In the genomic region with DNA sequence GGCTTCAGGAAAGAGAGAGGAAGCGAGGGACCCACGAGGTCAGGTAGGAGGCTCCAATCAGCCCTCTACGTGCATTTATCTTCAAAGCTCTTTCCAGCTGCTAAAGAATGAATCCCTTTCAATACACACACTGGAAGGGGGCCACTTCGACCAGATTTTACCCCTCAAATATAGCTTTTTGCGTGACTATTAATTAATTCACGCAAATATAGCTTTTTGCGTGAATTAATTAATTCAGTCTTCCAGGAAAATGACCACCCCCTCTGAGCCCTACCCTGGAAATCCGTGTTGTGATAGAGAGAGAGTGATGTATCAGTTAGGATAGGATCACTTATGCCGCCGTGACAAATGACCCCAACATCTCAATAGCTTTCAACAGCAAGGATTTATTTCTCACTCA, we compare ENCODE assay signal across 23 cellular contexts.
DNase-seq lines count a peak whose midpoint lies in the region; ATAC-seq, FAIRE-seq and TF ChIP-seq lines count a peak whose summit lies in the region.
"Had no signal": no experiment of that assay in that cellular context is flagged by ENCODE, and none has a peak within 500 bp of the region (broad histone marks: within the 10 kb centered on the region; RNA-seq: fewer than 3 reads in every experiment).

No MANE protein-coding gene starts in this region.

- H3K79me1 ChIP-seq in neuronal stem cell (ENCODE audit: low read depth, low read length), result no peaks in the 10 kb centered on the region

- H3K4ac ChIP-seq in neuronal stem cell (ENCODE audit: low read length), result no peak overlapping the region

- no peak overlapping the region for H3K4me2 ChIP-seq in OCI-LY7 (ENCODE audit: low read length)
- no peak overlapping the region for H3K4me2 ChIP-seq in K562 (ENCODE audit: insufficient read depth, low read length)
- no peak overlapping the region for H3K4me2 ChIP-seq in neural cell (ENCODE audit: low read length)
- H3K4me2 ChIP-seq in neuronal stem cell (ENCODE audit: insufficient read depth, low read length, poor library complexity, severe bottlenecking), result no peak overlapping the region
- H3K4me2 ChIP-seq: BLaER1 treated with 17β-estradiol and CSF1 and Interleukin-3, amounts not matched to agents 10 nM and 100 nM had no signal

- no peak overlapping the region for H2BK15ac ChIP-seq in neuronal stem cell (ENCODE audit: low read length)

- no peak for TF ChIP-seq EP300 in K562 (IDR thresholded peaks at IDR 0.05; ENCODE audit: low read length)
- TF ChIP-seq EP300 in neural cell (conservative IDR thresholded peaks at IDR 0.05; ENCODE audit: poor library complexity, severe bottlenecking), result no peak
- TF ChIP-seq EP300 in upper lobe of left lung (IDR thresholded peaks at IDR 0.05), result no peak

- BruUV-seq in OCI-LY7 (replicated peaks; lab: Mats Ljungman, UMichigan), result no TSS peak
- no TSS peak for BruUV-seq in K562 (replicated peaks; lab: Mats Ljungman, UMichigan)

- H2BK5ac ChIP-seq in neuronal stem cell (ENCODE audit: low read length), result no peak overlapping the region

- TF ChIP-seq RAD21 in K562 (CRISPR knock-in tag; conservative IDR thresholded peaks at IDR 0.05 in 1 of 2, IDR thresholded peaks at IDR 0.05 in 1 of 2) (no peak), neural cell (conservative IDR thresholded peaks at IDR 0.05) (no peak)

- peaks cover 11 to 31% of the 10 kb centered on the region in 2 experiments for H3K27me3 ChIP-seq in K562 (ENCODE audit: control insufficient read depth in 2 of 2, insufficient read depth in 2 of 2, low read length in 2 of 2)
- H3K27me3 ChIP-seq in neural cell (ENCODE audit: insufficient read depth, low read depth, low read length), result no peaks in the 10 kb centered on the region
- no peaks in the 10 kb centered on the region for H3K27me3 ChIP-seq in neuronal stem cell (ENCODE audit: control insufficient read depth in 3 of 3, insufficient read depth in 3 of 3, low read depth in 1 of 3, low read length in 3 of 3)
- H3K27me3 ChIP-seq in upper lobe of left lung, result no peaks in the 10 kb centered on the region
- H3K27me3 ChIP-seq: BLaER1 treated with 17β-estradiol and CSF1 and Interleukin-3, amounts not matched to agents 10 nM and 100 nM had no signal

- 40% methylated on average over 10 of the region's 10 CpGs for WGBS in K562 (ENCODE audit: insufficient coverage, low coverage, missing lambda C conversion rate)
- no CpG with 5 or more reads among the region's 10 CpGs for WGBS in neuronal stem cell (ENCODE audit: extremely low coverage in 2 of 2, insufficient read length in 2 of 2, insufficient replicate concordance in 1 of 2), 2 donors
- WGBS in upper lobe of left lung, 2 donors, result 84 to 91% methylated on average over 10 of the region's 10 CpGs

- peak overlapping the region; percentile 76 for H3K18ac ChIP-seq in neuronal stem cell (ENCODE audit: low read length)

- peak overlapping the region; percentile 52; the same call in 1 of the 2 replicates for H2AFZ ChIP-seq in OCI-LY7 (ENCODE audit: low read length)
- H2AFZ ChIP-seq in K562 (ENCODE audit: low read depth, low read length), result no peak overlapping the region
- no peak overlapping the region for H2AFZ ChIP-seq in neural cell (ENCODE audit: low read depth, low read length)
- no peak overlapping the region for H2AFZ ChIP-seq in neuronal stem cell (ENCODE audit: low read length)

- H3K4me1 ChIP-seq in OCI-LY7 (ENCODE audit: insufficient read depth, low read length, poor library complexity, severe bottlenecking), result no peaks in the 10 kb centered on the region
- peaks cover 7 to 11% of the 10 kb centered on the region in 2 experiments for H3K4me1 ChIP-seq in K562 (replicated peaks in 1 of 2; ENCODE audit: control insufficient read depth in 2 of 2, insufficient read depth in 2 of 2, low read length in 2 of 2)
- H3K4me1 ChIP-seq in neuronal stem cell (ENCODE audit: control insufficient read depth in 2 of 2, insufficient read depth in 1 of 2, low read depth in 1 of 2, low read length in 2 of 2), result peaks cover 9 to 13% of the 10 kb centered on the region in 2 donors
- no peaks in the 10 kb centered on the region for H3K4me1 ChIP-seq in upper lobe of left lung
- H3K4me1 ChIP-seq: Caco-2 had no signal

- H2BK12ac ChIP-seq in neuronal stem cell (ENCODE audit: low read length), result no peak overlapping the region

- H3K4me3 ChIP-seq in OCI-LY7 (ENCODE audit: low read depth, low read length, poor library complexity, severe bottlenecking), result no peak overlapping the region
- H3K4me3 ChIP-seq in K562, result no peak overlapping the region
- peak overlapping the region; percentile 49 for H3K4me3 ChIP-seq in neural cell (ENCODE audit: low read length)
- H3K4me3 ChIP-seq in neuronal stem cell (ENCODE audit: low read length in 2 of 2), result no peak overlapping the region
- no peak overlapping the region for H3K4me3 ChIP-seq in upper lobe of left lung
- H3K4me3 ChIP-seq: BLaER1 treated with 17β-estradiol and CSF1 and Interleukin-3, amounts not matched to agents 10 nM and 100 nM had no signal

- CTCF ChIA-PET in OCI-LY7 (lab: Charles Lee; ENCODE audit: unreplicated experiment) (no interaction called here), K562 (lab: Yijun Ruan, JAX; ENCODE audit: low intra/inter-chr PET ratio) (no interaction called here), RWPE1 (lab: Yijun Ruan, JAX) (interaction anchor here (0.6 kb wide), 1 partner anchor 139 kb away, joined by 3 read pairs; no protein-coding TSS in a partner anchor)

- no peaks in the 10 kb centered on the region for H3K9me2 ChIP-seq in OCI-LY7 (ENCODE audit: insufficient read depth, low read length)
- H3K9me2 ChIP-seq in neural cell (ENCODE audit: insufficient read depth, low read length), result no peaks in the 10 kb centered on the region

- TF ChIP-seq CTCF in OCI-LY7 (conservative IDR thresholded peaks at IDR 0.05; ENCODE audit: low read length) (no peak), K562 (IDR thresholded peaks at IDR 0.05 in 2 of 3, conservative IDR thresholded peaks at IDR 0.05 in 1 of 3; ENCODE audit: insufficient read depth in 2 of 3, low read depth in 1 of 3, low read length in 3 of 3) (no peak), neural cell (IDR thresholded peaks at IDR 0.05; ENCODE audit: poor library complexity, severe bottlenecking) (no peak), upper lobe of left lung (IDR thresholded peaks at IDR 0.05) (no peak), RWPE1 (conservative IDR thresholded peaks at IDR 0.05; ENCODE audit: low read depth) (no peak)

- ATAC-seq in K562, result no peak
- ATAC-seq in left lobe of liver, result no peak
- ATAC-seq in upper lobe of left lung (ENCODE audit: low FRiP score in 2 of 2), result no peak
- ATAC-seq: CD8-positive, alpha-beta T cell had no signal

- DNase-seq in OCI-LY7 (ENCODE audit: low spot score), result no peak
- no peak for DNase-seq in K562 (ENCODE audit: extremely low read depth in 1 of 4, low spot score in 3 of 4)
- DNase-seq in neuronal stem cell (ENCODE audit: low spot score), result no peak
- DNase-seq in left lobe of liver (ENCODE audit: low spot score), result no peak
- DNase-seq in upper lobe of left lung, result no peak
- DNase-seq in RWPE1 (ENCODE audit: low spot score), result no peak
- no peak for DNase-seq in SK-N-DZ (ENCODE audit: low spot score)
- DNase-seq: 8988T; AML-193; Caco-2; Calu3; CD4-positive, alpha-beta T cell; CD8-positive, alpha-beta T cell; DMS79 treated with DMSO at 0.1 percent for 48 hours; GF-D8 had no signal

- FAIRE-seq in K562 (lab: Jason Lieb, UNC), result no peak
- FAIRE-seq: A204.1, D721Med, G401.6, GM12891, GM19239 had no signal

- H4K91ac ChIP-seq in neuronal stem cell (ENCODE audit: low read depth, low read length, poor library complexity), result no peak overlapping the region

- H3K14ac ChIP-seq in neuronal stem cell (ENCODE audit: low read length), result no peak overlapping the region

- TF ChIP-seq POLR2A in K562 (conservative IDR thresholded peaks at IDR 0.05), result no peak
- TF ChIP-seq POLR2A in upper lobe of left lung (IDR thresholded peaks at IDR 0.05), result no peak

- intact Hi-C loops in OCI-LY7 (cut with micrococcal nuclease; ENCODE audit: unreplicated experiment) (no loop called here), K562 (cut with micrococcal nuclease) (no loop called here)

- POLR2A ChIA-PET in OCI-LY7 (lab: Charles Lee), result no interaction called here
- POLR2A ChIA-PET in K562 (lab: Yijun Ruan, JAX), result interaction anchor here (0.6 to 0.7 kb wide), 2 partner anchors 11 to 19 kb away, joined by 3 read pairs; no protein-coding TSS in a partner anchor
- POLR2A ChIA-PET in RWPE1 (lab: Yijun Ruan, JAX; ENCODE audit: low non-redundant PET), result no interaction called here

- in situ Hi-C loops in K562 (cut with MboI), result no loop called here

- no peak overlapping the region for H3K23ac ChIP-seq in neuronal stem cell (ENCODE audit: low read depth, low read length, poor library complexity)

- no peak overlapping the region for H3K27ac ChIP-seq in OCI-LY7 (ENCODE audit: low read depth, low read length, poor library complexity, severe bottlenecking)
- H3K27ac ChIP-seq in K562 (ENCODE audit: extremely low read depth, low read depth, low read length), result no peak overlapping the region
- peak overlapping the region; percentile 81 for H3K27ac ChIP-seq in neural cell (ENCODE audit: low read length)
- H3K27ac ChIP-seq in neuronal stem cell (replicated peaks; ENCODE audit: low read length), result peak overlapping the region; percentile 77
- H3K27ac ChIP-seq in upper lobe of left lung, result no peak overlapping the region
- no peak overlapping the region for H3K27ac ChIP-seq in RWPE1
- H3K27ac ChIP-seq: BLaER1 treated with 17β-estradiol and CSF1 and Interleukin-3, amounts not matched to agents 10 nM and 100 nM; C4-2B had no signal

- H3K79me2 ChIP-seq in OCI-LY7 (ENCODE audit: insufficient read depth, low read depth, low read length) (no peaks in the 10 kb centered on the region), K562 (ENCODE audit: control insufficient read depth, insufficient read depth, low read length) (no peaks in the 10 kb centered on the region), neural cell (replicated peaks; ENCODE audit: insufficient read depth, low read length) (no peaks in the 10 kb centered on the region)

- H4K8ac ChIP-seq in neuronal stem cell (ENCODE audit: low read depth, low read length), result no peak overlapping the region

- H3F3A ChIP-seq in neural cell (ENCODE audit: insufficient read depth, low read length, poor library complexity, severe bottlenecking), result peaks cover 2% of the 10 kb centered on the region

- no peaks in the 10 kb centered on the region for H4K20me1 ChIP-seq in OCI-LY7 (ENCODE audit: insufficient read depth, low read length)
- no peaks in the 10 kb centered on the region for H4K20me1 ChIP-seq in K562 (replicated peaks; ENCODE audit: control insufficient read depth, insufficient read depth, low read length)
- no peaks in the 10 kb centered on the region for H4K20me1 ChIP-seq in neural cell (ENCODE audit: insufficient read depth)
- H4K20me1 ChIP-seq: BLaER1 treated with 17β-estradiol and CSF1 and Interleukin-3, amounts not matched to agents 10 nM and 100 nM had no signal

- H3K36me3 ChIP-seq in OCI-LY7 (ENCODE audit: insufficient read depth, low read length) (no peaks in the 10 kb centered on the region), K562 (ENCODE audit: control insufficient read depth, insufficient read depth, low read length) (no peaks in the 10 kb centered on the region), neural cell (ENCODE audit: insufficient read depth, low read length) (no peaks in the 10 kb centered on the region), neuronal stem cell (replicated peaks in 1 of 2; ENCODE audit: control insufficient read depth in 2 of 2, insufficient read depth in 2 of 2, low read length in 2 of 2) (no peaks in the 10 kb centered on the region), upper lobe of left lung (no peaks in the 10 kb centered on the region)
- H3K36me3 ChIP-seq: BLaER1 treated with 17β-estradiol and CSF1 and Interleukin-3, amounts not matched to agents 10 nM and 100 nM had no signal

- no peak overlapping the region for H2BK120ac ChIP-seq in neuronal stem cell (ENCODE audit: low read depth, low read length)

- no peak overlapping the region for H2AK5ac ChIP-seq in neuronal stem cell (ENCODE audit: low read depth, low read length)

- H3K9ac ChIP-seq in K562 (ENCODE audit: insufficient read depth in 1 of 2, low read depth in 2 of 2, low read length in 2 of 2) (no peak overlapping the region), neural cell (ENCODE audit: low read length) (peak overlapping the region; percentile 54), neuronal stem cell (ENCODE audit: low read depth, low read length, poor library complexity) (no peak overlapping the region)
- H3K9ac ChIP-seq: BLaER1 treated with 17β-estradiol and CSF1 and Interleukin-3, amounts not matched to agents 10 nM and 100 nM had no signal

- no peaks in the 10 kb centered on the region for H3K9me1 ChIP-seq in K562 (ENCODE audit: control insufficient read depth, insufficient read depth, low read length)

- no peaks in the 10 kb centered on the region for H3K9me3 ChIP-seq in OCI-LY7 (ENCODE audit: low read length)
- H3K9me3 ChIP-seq in K562 (replicated peaks; ENCODE audit: control insufficient read depth, insufficient read depth, low read depth, low read length), result no peaks in the 10 kb centered on the region
- H3K9me3 ChIP-seq in neural cell (ENCODE audit: low read length), result no peaks in the 10 kb centered on the region
- peaks cover 0 to 5% of the 10 kb centered on the region in 2 donors for H3K9me3 ChIP-seq in neuronal stem cell (replicated peaks in 1 of 2; ENCODE audit: control insufficient read depth in 2 of 2, insufficient read depth in 1 of 2, low read depth in 1 of 2, low read length in 2 of 2)
- no peaks in the 10 kb centered on the region for H3K9me3 ChIP-seq in upper lobe of left lung
- H3K9me3 ChIP-seq: BLaER1 treated with 17β-estradiol and CSF1 and Interleukin-3, amounts not matched to agents 10 nM and 100 nM; Caco-2 had no signal

Comparison
In these comparisons a context has a peak if more than half of its experiments do, and no peak if none do; other contexts are left out.
1. H3K27ac ChIP-seq: peak in neural cell (single experiment) and neuronal stem cell (single experiment); none in OCI-LY7 (single experiment), K562 (single experiment), upper lobe of left lung (0 of 4) and RWPE1 (single experiment).